In the genomic region with DNA sequence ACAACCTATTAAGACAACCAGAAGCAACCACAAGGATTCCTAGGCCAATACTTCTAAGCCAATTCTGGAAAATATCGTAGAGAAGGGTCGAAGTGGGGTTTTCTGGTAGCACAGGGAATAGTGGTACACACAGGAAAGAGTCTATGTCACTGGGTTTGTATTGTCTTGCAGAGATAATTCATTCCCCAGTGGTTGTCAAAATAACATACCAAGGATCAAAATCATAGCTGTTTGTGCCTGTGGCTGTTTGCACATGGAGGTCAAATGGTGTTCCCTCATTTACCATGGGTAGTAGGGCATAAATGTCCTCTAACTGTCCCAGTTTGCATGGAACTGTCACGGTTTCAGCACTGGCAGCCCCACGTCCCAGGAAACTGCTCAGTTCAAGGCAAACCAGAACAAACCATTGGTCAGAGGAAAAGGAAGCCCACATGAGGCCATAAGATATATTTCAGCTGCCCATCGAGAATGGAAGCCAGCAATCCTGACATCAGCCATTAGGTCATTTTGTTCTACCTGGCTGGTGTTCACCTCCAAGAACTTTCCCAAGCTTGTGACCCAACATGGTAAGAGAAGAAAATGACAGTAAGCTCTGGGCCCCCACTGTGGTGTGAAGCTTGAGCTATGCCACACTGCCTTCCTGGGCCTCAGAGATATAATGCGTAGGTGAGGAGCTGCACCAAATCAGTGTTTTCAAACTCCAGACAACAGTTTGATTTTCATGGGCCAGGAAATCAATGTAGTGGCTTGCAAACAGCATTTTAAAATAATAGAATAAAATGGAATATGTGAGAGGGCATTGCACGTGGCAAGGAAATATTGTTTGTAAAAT, we compare ENCODE assay signal across 14 cellular contexts. TPM values are rescaled to one million over a fixed set of nuclear protein-coding genes. Genes with fewer than 3 reads are reported as not detected.
DNase-seq lines count a peak whose midpoint lies in the region; ATAC-seq and TF ChIP-seq lines count a peak whose summit lies in the region.
"Had no signal": no experiment of that assay in that cellular context is flagged by ENCODE, and none has a peak within 500 bp of the region (broad histone marks: within the 10 kb centered on the region; RNA-seq: fewer than 3 reads in every experiment).

No MANE protein-coding gene starts in this region.

- CTCF ChIA-PET in activated CD4-positive, alpha-beta T cell treated with anti-CD3 and anti-CD28 coated beads, Interleukin-2, amount 10 ng/mL, durations not matched to agents 7 days and 5 days (lab: Charles Lee): interaction anchor here (1.1 to 1.2 kb wide), 2 partner anchors 31 to 187 kb away, joined by 4 read pairs; no protein-coding TSS in a partner anchor
- CTCF ChIA-PET in HEK293 (lab: Yijun Ruan, JAX): interaction anchor here (1.6 kb wide), 1 partner anchor 8 kb away, joined by 3 read pairs; no protein-coding TSS in a partner anchor

- H3K27me3 Mint-ChIP-seq in activated CD4-positive, alpha-beta T cell treated with anti-CD3 and anti-CD28 coated beads, Interleukin-2, amount 10 ng/mL, durations not matched to agents 7 days and 5 days: no peaks in the 10 kb centered on the region
- H3K27me3 Mint-ChIP-seq in activated T-helper 17 cell treated with anti-CD3 and anti-CD28 coated beads, Interleukin-2, amount 50 U/mL, for 72 hours: no peaks in the 10 kb centered on the region

- no peak overlapping the region for H3K27ac ChIP-seq in HEK293 (ENCODE audit: extremely low read depth, low read depth, low read length)
- peak overlapping the region; percentile 12 for H3K27ac ChIP-seq in neutrophil
- H3K27ac ChIP-seq: vagina, VCaP had no signal

- H3K4me3 Mint-ChIP-seq in activated CD4-positive, alpha-beta T cell treated with anti-CD3 and anti-CD28 coated beads, Interleukin-2, amount 10 ng/mL, durations not matched to agents 7 days and 5 days: peak overlapping the region; percentile 2
- H3K4me3 Mint-ChIP-seq in activated T-helper 17 cell treated with anti-CD3 and anti-CD28 coated beads, Interleukin-2, amount 50 U/mL, for 72 hours: peak overlapping the region; percentile 52
- H3K4me3 Mint-ChIP-seq: brain had no signal

- no peak for TF ChIP-seq CTCF in HEK293 (tag by site-specific recombination; IDR thresholded peaks at IDR 0.05)
- no peak for TF ChIP-seq CTCF in neutrophil (IDR thresholded peaks at IDR 0.05)

- DNase-seq in activated CD4-positive, alpha-beta T cell treated with anti-CD3 and anti-CD28 coated beads, Interleukin-2, amount 10 ng/mL, durations not matched to agents 7 days and 5 days: no peak
- no peak for DNase-seq in activated CD4-positive, alpha-beta T cell treated with anti-CD3 and anti-CD28 coated beads for 1 hour
- no peak for DNase-seq in occipital lobe (lab: John Stamatoyannopoulos, UW)
- DNase-seq in DMS 273 treated with DMSO at 0.1 percent for 48 hours (lab: John Stamatoyannopoulos, UW): no peak
- DNase-seq: Calu3, NCI-H1436, SK-N-SH had no signal

- H3K9me3 ChIP-seq in HEK293 (ENCODE audit: control insufficient read depth, insufficient read depth, low read depth, low read length) (no peaks in the 10 kb centered on the region), neutrophil (no peaks in the 10 kb centered on the region)
- H3K9me3 ChIP-seq: SK-N-SH, vagina had no signal

- peak overlapping the region; percentile 86 for H3K27ac Mint-ChIP-seq in activated CD4-positive, alpha-beta T cell treated with anti-CD3 and anti-CD28 coated beads, Interleukin-2, amount 10 ng/mL, durations not matched to agents 7 days and 5 days
- H3K27ac Mint-ChIP-seq in activated T-helper 17 cell treated with anti-CD3 and anti-CD28 coated beads, Interleukin-2, amount 50 U/mL, for 72 hours: peak overlapping the region; percentile 77

- peaks cover 2% of the 10 kb centered on the region for H3K9me3 Mint-ChIP-seq in activated CD4-positive, alpha-beta T cell treated with anti-CD3 and anti-CD28 coated beads, Interleukin-2, amount 10 ng/mL, durations not matched to agents 7 days and 5 days
- H3K9me3 Mint-ChIP-seq in activated T-helper 17 cell treated with anti-CD3 and anti-CD28 coated beads, Interleukin-2, amount 50 U/mL, for 72 hours: no peaks in the 10 kb centered on the region
- H3K9me3 Mint-ChIP-seq: brain had no signal

- peaks cover 57% of the 10 kb centered on the region for H3K4me1 Mint-ChIP-seq in activated CD4-positive, alpha-beta T cell treated with anti-CD3 and anti-CD28 coated beads, Interleukin-2, amount 10 ng/mL, durations not matched to agents 7 days and 5 days
- peaks cover 6% of the 10 kb centered on the region for H3K4me1 Mint-ChIP-seq in activated T-helper 17 cell treated with anti-CD3 and anti-CD28 coated beads, Interleukin-2, amount 50 U/mL, for 72 hours

- POLR2A ChIA-PET in activated CD4-positive, alpha-beta T cell treated with anti-CD3 and anti-CD28 coated beads, Interleukin-2, amount 10 ng/mL, durations not matched to agents 7 days and 5 days (lab: Charles Lee): no interaction called here
- POLR2A ChIA-PET in HEK293 (lab: Yijun Ruan, JAX): interaction anchor here (0.6 kb wide), 1 partner anchor 13 kb away, joined by 5 read pairs; no protein-coding TSS in a partner anchor

- no peaks in the 10 kb centered on the region for H3K27me3 ChIP-seq in neutrophil
- H3K27me3 ChIP-seq: vagina had no signal

- H3K4me3 ChIP-seq in HEK293 (ENCODE audit: low read depth, low read length) (no peak overlapping the region), neutrophil (ENCODE audit: low read depth in 1 of 2, low read length in 1 of 2) (no peak overlapping the region)
- H3K4me3 ChIP-seq: vagina had no signal

- peaks cover 4% of the 10 kb centered on the region for H3K36me3 Mint-ChIP-seq in activated CD4-positive, alpha-beta T cell treated with anti-CD3 and anti-CD28 coated beads, Interleukin-2, amount 10 ng/mL, durations not matched to agents 7 days and 5 days (ENCODE audit: low read depth)
- H3K36me3 Mint-ChIP-seq in activated T-helper 17 cell treated with anti-CD3 and anti-CD28 coated beads, Interleukin-2, amount 50 U/mL, for 72 hours (ENCODE audit: low read depth): no peaks in the 10 kb centered on the region
- H3K36me3 Mint-ChIP-seq: brain had no signal

- H3K4me1 ChIP-seq in HEK293 (ENCODE audit: control insufficient read depth, insufficient read depth, low read length): no peaks in the 10 kb centered on the region
- peaks cover 19 to 31% of the 10 kb centered on the region in 2 experiments for H3K4me1 ChIP-seq in neutrophil (ENCODE audit: control insufficient read depth in 1 of 2, insufficient read depth in 1 of 2, low read depth in 1 of 2, low read length in 1 of 2)

- no peak for ATAC-seq in activated T-helper 17 cell treated with anti-CD3 and anti-CD28 coated beads, Interleukin-2, amount 50 U/mL, for 72 hours (replicated peaks)
- no peak for ATAC-seq in GM21723 (IDR thresholded peaks at IDR 0.05; ENCODE audit: unreplicated experiment)

- H3K36me3 ChIP-seq in HEK293 (ENCODE audit: control insufficient read depth in 2 of 2, insufficient read depth in 1 of 2, low read length in 2 of 2) (no peaks in the 10 kb centered on the region), neutrophil (no peaks in the 10 kb centered on the region)
- H3K36me3 ChIP-seq: vagina had no signal

TF ChIP-seq in HEK293, 187 proteins besides CTCF, POLR2A, EP300 and RAD21 (continues in another document):
- TF ChIP-seq, protein P1, sequence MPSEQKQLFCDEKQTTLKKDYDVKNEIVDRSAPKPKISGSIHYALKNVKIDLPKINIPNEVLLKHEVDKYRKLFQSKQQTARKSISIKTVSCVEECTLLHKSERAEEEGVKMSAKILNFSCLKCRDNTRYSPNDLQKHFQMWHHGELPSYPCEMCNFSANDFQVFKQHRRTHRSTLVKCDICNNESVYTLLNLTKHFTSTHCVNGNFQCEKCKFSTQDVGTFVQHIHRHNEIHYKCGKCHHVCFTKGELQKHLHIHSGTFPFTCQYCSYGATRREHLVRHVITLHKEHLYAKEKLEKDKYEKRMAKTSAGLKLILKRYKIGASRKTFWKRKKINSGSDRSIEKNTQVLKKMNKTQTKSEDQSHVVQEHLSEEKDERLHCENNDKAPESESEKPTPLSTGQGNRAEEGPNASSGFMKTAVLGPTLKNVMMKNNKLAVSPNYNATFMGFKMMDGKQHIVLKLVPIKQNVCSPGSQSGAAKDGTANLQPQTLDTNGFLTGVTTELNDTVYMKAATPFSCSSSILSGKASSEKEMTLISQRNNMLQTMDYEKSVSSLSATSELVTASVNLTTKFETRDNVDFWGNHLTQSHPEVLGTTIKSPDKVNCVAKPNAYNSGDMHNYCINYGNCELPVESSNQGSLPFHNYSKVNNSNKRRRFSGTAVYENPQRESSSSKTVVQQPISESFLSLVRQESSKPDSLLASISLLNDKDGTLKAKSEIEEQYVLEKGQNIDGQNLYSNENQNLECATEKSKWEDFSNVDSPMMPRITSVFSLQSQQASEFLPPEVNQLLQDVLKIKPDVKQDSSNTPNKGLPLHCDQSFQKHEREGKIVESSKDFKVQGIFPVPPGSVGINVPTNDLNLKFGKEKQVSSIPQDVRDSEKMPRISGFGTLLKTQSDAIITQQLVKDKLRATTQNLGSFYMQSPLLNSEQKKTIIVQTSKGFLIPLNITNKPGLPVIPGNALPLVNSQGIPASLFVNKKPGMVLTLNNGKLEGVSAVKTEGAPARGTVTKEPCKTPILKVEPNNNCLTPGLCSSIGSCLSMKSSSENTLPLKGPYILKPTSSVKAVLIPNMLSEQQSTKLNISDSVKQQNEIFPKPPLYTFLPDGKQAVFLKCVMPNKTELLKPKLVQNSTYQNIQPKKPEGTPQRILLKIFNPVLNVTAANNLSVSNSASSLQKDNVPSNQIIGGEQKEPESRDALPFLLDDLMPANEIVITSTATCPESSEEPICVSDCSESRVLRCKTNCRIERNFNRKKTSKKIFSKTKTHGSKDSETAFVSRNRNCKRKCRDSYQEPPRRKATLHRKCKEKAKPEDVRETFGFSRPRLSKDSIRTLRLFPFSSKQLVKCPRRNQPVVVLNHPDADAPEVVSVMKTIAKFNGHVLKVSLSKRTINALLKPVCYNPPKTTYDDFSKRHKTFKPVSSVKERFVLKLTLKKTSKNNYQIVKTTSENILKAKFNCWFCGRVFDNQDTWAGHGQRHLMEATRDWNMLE (tag by site-specific recombination; conservative IDR thresholded peaks at IDR 0.05; ENCODE audit: low read depth): no peak
- TF ChIP-seq BCL11B (tag by site-specific recombination; IDR thresholded peaks at IDR 0.05; ENCODE audit: low read depth) (no peak), ZBTB21 (tag by site-specific recombination; IDR thresholded peaks at IDR 0.05) (no peak)
- TF ChIP-seq, protein P2, sequence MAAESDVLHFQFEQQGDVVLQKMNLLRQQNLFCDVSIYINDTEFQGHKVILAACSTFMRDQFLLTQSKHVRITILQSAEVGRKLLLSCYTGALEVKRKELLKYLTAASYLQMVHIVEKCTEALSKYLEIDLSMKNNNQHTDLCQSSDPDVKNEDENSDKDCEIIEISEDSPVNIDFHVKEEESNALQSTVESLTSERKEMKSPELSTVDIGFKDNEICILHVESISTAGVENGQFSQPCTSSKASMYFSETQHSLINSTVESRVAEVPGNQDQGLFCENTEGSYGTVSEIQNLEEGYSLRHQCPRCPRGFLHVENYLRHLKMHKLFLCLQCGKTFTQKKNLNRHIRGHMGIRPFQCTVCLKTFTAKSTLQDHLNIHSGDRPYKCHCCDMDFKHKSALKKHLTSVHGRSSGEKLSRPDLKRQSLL (tag by site-specific recombination; IDR thresholded peaks at IDR 0.05): no peak

RNA-seq across cellular contexts. Expression of gene NFE2L3, which starts 53.9 kb away (rescaled TPM):
- 10 to 100 TPM; 12.0 to 15.3 TPM for total RNA-seq in activated CD4-positive, alpha-beta T cell treated with anti-CD3 and anti-CD28 coated beads, Interleukin-2, amount 10 ng/mL, durations not matched to agents 7 days and 5 days
- 10 to 100 TPM; 24.1 to 27.6 TPM for total RNA-seq in activated T-helper 17 cell treated with anti-CD3 and anti-CD28 coated beads, Interleukin-2, amount 50 U/mL, for 72 hours
- total RNA-seq in occipital lobe: 19.2 TPM
